24 cellular contexts compared by ENCODE assay signal in the genomic region with DNA sequence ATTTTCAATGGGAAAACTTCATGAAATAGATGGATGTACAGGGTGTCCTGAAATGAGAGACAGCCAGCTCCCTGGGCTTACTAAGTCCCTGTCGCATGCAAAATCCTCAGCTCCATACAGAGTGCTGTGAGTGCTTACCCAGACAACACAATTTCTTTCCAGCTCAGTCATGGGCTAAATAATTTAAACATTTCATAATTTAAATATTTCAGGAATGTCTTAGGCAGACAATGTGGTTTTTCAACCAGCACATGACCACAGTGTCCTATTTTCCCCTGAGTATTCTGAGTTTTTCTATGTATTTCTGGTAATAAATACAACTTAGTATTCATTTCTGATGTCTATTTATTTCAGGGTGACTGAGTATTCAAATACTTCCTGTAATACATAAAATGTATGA.
DNase-seq lines count a peak whose midpoint lies in the region; ATAC-seq and TF ChIP-seq lines count a peak whose summit lies in the region.
"Had no signal": no experiment of that assay in that cellular context is flagged by ENCODE, and none has a peak within 500 bp of the region (broad histone marks: within the 10 kb centered on the region; RNA-seq: fewer than 3 reads in every experiment).

No MANE protein-coding gene starts in this region.

- no peak overlapping the region for H2AFZ ChIP-seq in hepatocyte

- H4K20me1 ChIP-seq in hepatocyte (ENCODE audit: insufficient read depth, poor library complexity, severe bottlenecking), result no peaks in the 10 kb centered on the region

- peak; percentile 12 for DNase-seq in AG04449 (ENCODE audit: low read depth, low spot score)
- DNase-seq in HCEC 1CT, result peak; percentile 64
- DNase-seq in astrocyte of the spinal cord (ENCODE audit: low read depth, low spot score), result peak; percentile 34
- no peak for DNase-seq in hepatocyte (ENCODE audit: low spot score)
- no peak for DNase-seq in DMS79 (lab: John Stamatoyannopoulos, UW)
- DNase-seq in endodermal cell, result no peak
- DNase-seq: activated CD4-positive, alpha-beta T cell treated with anti-CD3 and anti-CD28 coated beads for 1 hour; activated CD8-positive, alpha-beta memory T cell treated with anti-CD3 and anti-CD28 coated beads, Interleukin-2, amount 10 ng/mL, durations not matched to agents 7 days and 5 days; activated effector memory CD4-positive, alpha-beta T cell treated with Interleukin-2 at 50 U/mL for 16 hours; CD8-positive, alpha-beta T cell; left ventricle myocardium inferior; NCI-H1092 treated with DMSO at 0.1 percent for 48 hours; NCI-H2081; occipital lobe; right lobe of liver; stimulated activated CD4-positive, alpha-beta T cell treated with anti-CD3 and anti-CD28 coated beads, Interleukin-1b, Interleukin-23, amount 100 ng/mL, for 48 hours; T1000 had no signal

- H3K27ac ChIP-seq in hepatocyte, result peak overlapping the region; percentile 39
- no peak overlapping the region for H3K27ac ChIP-seq in endodermal cell (ENCODE audit: low read depth, low read length)
- H3K27ac ChIP-seq: A549, KMS-11, left ventricle myocardium inferior, right lobe of liver had no signal

- 64% methylated on average over 1 of the region's 1 CpG for whole genome bisulfite sequencing in hepatocyte (ENCODE audit: low lambda C conversion rate, missing lambda C conversion rate)
- WGBS in endodermal cell (ENCODE audit: insufficient coverage in 1 of 2, insufficient read length in 1 of 2), 2 experiments, result 67 to 95% methylated on average over 1 of the region's 1 CpG

- H3K4me1 Mint-ChIP-seq in endodermal cell, result no peaks in the 10 kb centered on the region
- H3K4me1 Mint-ChIP-seq: activated CD8-positive, alpha-beta memory T cell treated with anti-CD3 and anti-CD28 coated beads, Interleukin-2, amount 10 ng/mL, durations not matched to agents 7 days and 5 days had no signal

- H3K36me3 ChIP-seq in hepatocyte (replicated peaks; ENCODE audit: insufficient read depth, low read depth), result no peaks in the 10 kb centered on the region
- H3K36me3 ChIP-seq in endodermal cell (ENCODE audit: control insufficient read depth, insufficient read depth, low read length), result no peaks in the 10 kb centered on the region
- H3K36me3 ChIP-seq: HAP-1, left ventricle myocardium inferior, right lobe of liver had no signal

- no peaks in the 10 kb centered on the region for H3K27me3 Mint-ChIP-seq in endodermal cell (ENCODE audit: insufficient read depth)

- ATAC-seq in HG03045 (IDR thresholded peaks at IDR 0.05; ENCODE audit: unreplicated experiment) (no peak), HG03460 (IDR thresholded peaks at IDR 0.05; ENCODE audit: unreplicated experiment) (no peak)
- ATAC-seq: A549; activated CD8-positive, alpha-beta memory T cell treated with anti-CD3 and anti-CD28 coated beads, Interleukin-2, amount 10 ng/mL, durations not matched to agents 7 days and 5 days; CD8-positive, alpha-beta T cell; right lobe of liver had no signal

- POLR2A ChIA-PET in AG04449 (lab: Yijun Ruan, JAX), result no interaction called here

- peak overlapping the region; percentile 36 for H3K4me2 ChIP-seq in hepatocyte
- H3K4me2 ChIP-seq: A549, KMS-11 had no signal

- TF ChIP-seq CTCF in AG04449 (IDR thresholded peaks at IDR 0.05; ENCODE audit: insufficient read depth, low read length, missing control alignments) (no peak), astrocyte of the spinal cord (IDR thresholded peaks at IDR 0.05; ENCODE audit: low read depth, low read length) (no peak), hepatocyte (IDR thresholded peaks at IDR 0.05; ENCODE audit: poor library complexity) (no peak), endodermal cell (conservative IDR thresholded peaks at IDR 0.05) (no peak)

- no peak overlapping the region for H3K9ac ChIP-seq in endodermal cell (ENCODE audit: extremely low read depth, low read length, poor library complexity, severe bottlenecking)
- H3K9ac ChIP-seq: KMS-11 had no signal

- in situ Hi-C loops in astrocyte of the spinal cord (cut with HindIII; ENCODE audit: low sequenced_read_pairs), result no loop called here

- H3K27me3 ChIP-seq in hepatocyte, result no peaks in the 10 kb centered on the region
- no peaks in the 10 kb centered on the region for H3K27me3 ChIP-seq in endodermal cell (ENCODE audit: control insufficient read depth, insufficient read depth, low read length, poor library complexity, severe bottlenecking)
- H3K27me3 ChIP-seq: right lobe of liver had no signal

- H3K4me3 ChIP-seq in AG04449 (ENCODE audit: low read depth, low read length) (no peak overlapping the region), astrocyte of the spinal cord (ENCODE audit: low read depth, low read length) (no peak overlapping the region), hepatocyte (no peak overlapping the region), endodermal cell (ENCODE audit: low read length) (no peak overlapping the region)
- H3K4me3 ChIP-seq: A549, HAP-1, left ventricle myocardium inferior, right lobe of liver had no signal

- CTCF ChIA-PET in AG04449 (lab: Yijun Ruan, JAX), result no interaction called here

- H3K4me3 Mint-ChIP-seq in endodermal cell, result no peak overlapping the region
- H3K4me3 Mint-ChIP-seq: activated CD8-positive, alpha-beta memory T cell treated with anti-CD3 and anti-CD28 coated beads, Interleukin-2, amount 10 ng/mL, durations not matched to agents 7 days and 5 days; CD8-positive, alpha-beta T cell; stimulated activated naive CD8-positive, alpha-beta T cell treated with anti-CD3 and anti-CD28 coated beads, Interleukin-15, Interleukin-2, amounts not matched to agents 100 ng/mL and 50 ng/mL, for 24 hours; type B pancreatic cell had no signal

- H3K4me1 ChIP-seq in hepatocyte (ENCODE audit: insufficient read depth) (peaks cover 8% of the 10 kb centered on the region), endodermal cell (ENCODE audit: control insufficient read depth, insufficient read depth, low read length) (no peaks in the 10 kb centered on the region)
- H3K4me1 ChIP-seq: A549, HAP-1, left ventricle myocardium inferior, right lobe of liver had no signal

- no peaks in the 10 kb centered on the region for H3K79me2 ChIP-seq in hepatocyte

- H3K36me3 Mint-ChIP-seq in endodermal cell (ENCODE audit: low read depth), result no peaks in the 10 kb centered on the region
- H3K36me3 Mint-ChIP-seq: activated CD8-positive, alpha-beta memory T cell treated with anti-CD3 and anti-CD28 coated beads, Interleukin-2, amount 10 ng/mL, durations not matched to agents 7 days and 5 days; CD8-positive, alpha-beta T cell; type B pancreatic cell had no signal

- H3K9me3 ChIP-seq in hepatocyte (ENCODE audit: low read depth) (no peaks in the 10 kb centered on the region), endodermal cell (ENCODE audit: control insufficient read depth, low read length) (no peaks in the 10 kb centered on the region)
- H3K9me3 ChIP-seq: A549, HAP-1, left ventricle myocardium inferior, right lobe of liver had no signal

- no peak overlapping the region for H3K27ac Mint-ChIP-seq in endodermal cell
- H3K27ac Mint-ChIP-seq: activated CD8-positive, alpha-beta memory T cell treated with anti-CD3 and anti-CD28 coated beads, Interleukin-2, amount 10 ng/mL, durations not matched to agents 7 days and 5 days; CD8-positive, alpha-beta T cell; stimulated activated naive CD8-positive, alpha-beta T cell treated with anti-CD3 and anti-CD28 coated beads, Interleukin-15, Interleukin-2, amounts not matched to agents 100 ng/mL and 50 ng/mL, for 24 hours; type B pancreatic cell had no signal

- H3K9me3 Mint-ChIP-seq in endodermal cell, result no peaks in the 10 kb centered on the region
- H3K9me3 Mint-ChIP-seq: CD8-positive, alpha-beta T cell; stimulated activated naive CD8-positive, alpha-beta T cell treated with anti-CD3 and anti-CD28 coated beads, Interleukin-15, Interleukin-2, amounts not matched to agents 100 ng/mL and 50 ng/mL, for 24 hours; type B pancreatic cell had no signal

- no peaks in the 10 kb centered on the region for H3K9me2 ChIP-seq in hepatocyte (replicated peaks; ENCODE audit: insufficient read depth)

Comparison
In these comparisons a context has a peak if more than half of its experiments do, and no peak if none do; other contexts are left out.
1. DNase-seq: peak in AG04449 (single experiment), HCEC 1CT (single experiment) and astrocyte of the spinal cord (single experiment); none in hepatocyte (single experiment), DMS79 (single experiment) and endodermal cell (single experiment).